ENCODE assay signal across 22 cellular contexts in the genomic region with DNA sequence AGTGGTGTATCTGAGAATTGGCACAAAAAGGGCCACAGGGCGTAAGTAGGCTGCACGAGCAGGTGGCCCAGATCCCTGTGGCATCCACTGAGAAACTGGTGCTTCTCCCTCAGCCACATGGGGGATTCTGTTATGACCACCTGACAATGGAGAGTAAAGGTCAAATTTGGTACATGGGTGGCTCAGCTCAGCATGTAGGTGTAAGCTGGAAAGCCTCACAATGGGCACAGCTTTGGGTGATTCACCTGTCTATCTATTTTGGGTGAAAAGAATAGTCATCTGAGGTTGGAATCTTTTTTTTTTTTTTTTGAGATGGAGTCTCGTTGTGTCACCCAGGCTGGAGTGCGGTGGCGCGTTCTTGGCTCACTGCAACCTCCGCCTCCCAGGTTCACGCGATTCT.
"Had no signal": no experiment of that assay in that cellular context is flagged by ENCODE, and none has a peak within 500 bp of the region (broad histone marks: within the 10 kb centered on the region; RNA-seq: fewer than 3 reads in every experiment).

No MANE protein-coding gene starts in this region.

- H3K27ac Mint-ChIP-seq: dendritic cell treated with granulocyte-macrophage colony-stimulating factor and Interleukin-4, amounts not matched to agents 40 ng/mL and 50 ng/mL, for 4 days; effector memory CD8-positive, alpha-beta T cell; endodermal cell had no signal

- H3K9me3 Mint-ChIP-seq: dendritic cell treated with granulocyte-macrophage colony-stimulating factor and Interleukin-4, amounts not matched to agents 40 ng/mL and 50 ng/mL, for 4 days; effector memory CD8-positive, alpha-beta T cell; endodermal cell had no signal

- DNase-seq: colonic mucosa; cortex of kidney; dermis blood vessel endothelial cell; dorsolateral prefrontal cortex; effector CD4-positive, alpha-beta T cell; effector CD8-positive, alpha-beta T cell; effector memory CD4-positive, alpha-beta T cell; effector memory CD8-positive, alpha-beta T cell; endodermal cell; erythroblast; esophagus squamous epithelium; foreskin fibroblast; foreskin keratinocyte; foreskin melanocyte; gastrocnemius medialis; glutamatergic neuron; head of caudate nucleus; heart left ventricle; heart right ventricle had no signal

- H3K4me3 Mint-ChIP-seq: dendritic cell treated with granulocyte-macrophage colony-stimulating factor and Interleukin-4, amounts not matched to agents 40 ng/mL and 50 ng/mL, for 4 days; effector memory CD8-positive, alpha-beta T cell; endodermal cell had no signal

- ATAC-seq: effector memory CD8-positive, alpha-beta T cell; esophagus mucosa; foreskin keratinocyte; gastrocnemius medialis; gastroesophageal sphincter; heart left ventricle; heart right ventricle had no signal
